8 cellular contexts compared by ENCODE assay signal in the genomic region with DNA sequence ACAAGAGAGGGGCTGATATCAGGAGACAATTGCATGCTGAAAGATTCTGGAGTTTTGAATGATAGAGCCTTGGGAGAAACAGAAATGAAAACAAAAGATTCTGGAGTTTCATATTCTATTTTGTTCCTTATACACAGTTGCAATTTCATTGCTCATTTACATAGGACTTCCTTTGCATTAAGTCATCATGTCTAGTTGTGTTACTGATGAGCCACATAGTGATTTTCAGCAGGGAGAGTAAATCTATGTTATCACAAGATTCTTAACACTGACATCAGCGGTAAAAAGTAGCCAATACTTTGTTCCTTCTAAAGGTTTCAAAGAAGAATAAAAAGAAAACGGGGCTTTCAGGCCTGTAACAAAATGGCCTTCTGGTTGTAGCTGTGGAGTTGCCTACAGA. TPM values are rescaled to one million over a fixed set of nuclear protein-coding genes. Genes with fewer than 3 reads are reported as not detected.
A peak's percentile ranks its signal among the peaks of the same experiment; 100 is the strongest.
DNase-seq lines count a peak whose midpoint lies in the region; ATAC-seq and TF ChIP-seq lines count a peak whose summit lies in the region.

No MANE protein-coding gene starts in this region.

- peak; percentile 51 for DNase-seq in EL
- peak; percentile 58 for DNase-seq in epithelial cell of esophagus (ENCODE audit: low read depth)
- no peak for DNase-seq in NCI-H2081 (lab: John Stamatoyannopoulos, UW)
- DNase-seq in putamen (ENCODE audit: low spot score) = no peak
- DNase-seq in SHP77 (lab: John Stamatoyannopoulos, UW) = no peak
- DNase-seq in left ventricle myocardium superior = no peak

- H3K4me3 ChIP-seq in epithelial cell of esophagus (ENCODE audit: low read length) = no peak overlapping the region

- ATAC-seq in GM21423 (IDR thresholded peaks at IDR 0.05; ENCODE audit: unreplicated experiment) = peak; percentile 57
- peak; percentile 50 for ATAC-seq in HG03558 (IDR thresholded peaks at IDR 0.05; ENCODE audit: extremely low read depth, unreplicated experiment)
- ATAC-seq in left ventricle myocardium superior = no peak

- intact Hi-C loops in left ventricle myocardium superior (cut with micrococcal nuclease) = no loop called here

- TF ChIP-seq CTCF in epithelial cell of esophagus (IDR thresholded peaks at IDR 0.05; ENCODE audit: insufficient read depth, low read depth, low read length, missing control alignments) = no peak

RNA-seq across cellular contexts. Expression of gene ADAM17, which starts 7.1 kb away (rescaled TPM):
- 13.7 TPM for total RNA-seq in left ventricle myocardium superior

Comparison
In these comparisons a context has a peak if more than half of its experiments do, and no peak if none do; other contexts are left out.
1. DNase-seq: peak in EL (single experiment) and epithelial cell of esophagus (single experiment); none in NCI-H2081 (0 of 2), putamen (single experiment), SHP77 (0 of 2) and left ventricle myocardium superior (single experiment).